Comparison of ENCODE assay signal across 18 cellular contexts in the genomic region with DNA sequence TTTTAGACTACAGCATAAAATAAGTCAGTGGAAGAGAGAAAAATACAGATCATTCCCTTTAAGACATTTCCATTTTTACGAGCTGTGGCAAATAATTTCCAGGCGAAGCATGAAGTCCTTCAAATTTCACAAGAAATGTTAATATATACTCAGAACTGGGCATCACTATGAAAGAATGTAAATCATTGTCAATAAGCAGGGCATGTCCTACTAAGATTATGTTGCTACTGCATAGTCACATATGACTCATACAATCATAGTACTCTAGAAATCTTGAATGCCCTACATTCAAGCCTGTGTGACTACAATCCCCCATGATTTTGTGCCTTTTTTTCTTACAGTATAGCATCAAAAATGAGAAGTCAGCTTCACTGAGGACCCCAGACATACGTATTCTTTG.
DNase-seq lines count a peak whose midpoint lies in the region; ATAC-seq, FAIRE-seq and TF ChIP-seq lines count a peak whose summit lies in the region.
"Had no signal": no experiment of that assay in that cellular context is flagged by ENCODE, and none has a peak within 500 bp of the region (broad histone marks: within the 10 kb centered on the region; RNA-seq: fewer than 3 reads in every experiment).

No MANE protein-coding gene starts in this region.

- TF ChIP-seq EP300 in A549 (IDR thresholded peaks at IDR 0.05) (no peak), esophagus muscularis mucosa (IDR thresholded peaks at IDR 0.05) (no peak)

- H3K36me3 ChIP-seq in GM23248 (ENCODE audit: low read depth) (no peaks in the 10 kb centered on the region), gastrocnemius medialis (no peaks in the 10 kb centered on the region), esophagus muscularis mucosa (no peaks in the 10 kb centered on the region)
- H3K36me3 ChIP-seq: ovary had no signal

- in situ Hi-C loops in GM23248 (cut with MboI) (no loop called here), gastrocnemius medialis (cut with MboI; ENCODE audit: low sequenced_read_pairs in 4 of 4) (no loop called here)

- no peaks in the 10 kb centered on the region for H3K79me2 ChIP-seq in GM23248 (ENCODE audit: insufficient read depth)

- H3K27ac ChIP-seq in A549 (peak overlapping the region in 1 of 2 experiments; percentile 47; a peak in 1 of 6 replicates), GM23248 (no peak overlapping the region), gastrocnemius medialis (no peak overlapping the region), esophagus muscularis mucosa (replicated peaks in 1 of 4) (no peak overlapping the region)
- H3K27ac ChIP-seq: ovary had no signal

- no peak for TF ChIP-seq CTCF in A549 (IDR thresholded peaks at IDR 0.05)
- TF ChIP-seq CTCF in gastrocnemius medialis (IDR thresholded peaks at IDR 0.05 in 4 of 5, conservative IDR thresholded peaks at IDR 0.05 in 1 of 5), result no peak
- TF ChIP-seq CTCF in esophagus muscularis mucosa (IDR thresholded peaks at IDR 0.05), result no peak

- H3K9ac ChIP-seq in GM23248, result no peak overlapping the region

- TF ChIP-seq RAD21 in A549 (conservative IDR thresholded peaks at IDR 0.05 in 1 of 2, IDR thresholded peaks at IDR 0.05 in 1 of 2), result peak in 1 of 2 experiments; percentile 1; a peak in 1 of 5 replicates

- H3K9me2 ChIP-seq in GM23248 (ENCODE audit: insufficient read depth), result no peaks in the 10 kb centered on the region

- H3K4me3 ChIP-seq in A549 (no peak overlapping the region; the same call in 2 of the 3 replicates), GM23248 (no peak overlapping the region), gastrocnemius medialis (no peak overlapping the region), esophagus muscularis mucosa (no peak overlapping the region)
- H3K4me3 ChIP-seq: GM12878, ovary had no signal

- intact Hi-C loops in gastrocnemius medialis (cut with DNase I; ENCODE audit: low total_unique reads), result no loop called here
- intact Hi-C loops in esophagus muscularis mucosa (cut with DNase I), result no loop called here

- ATAC-seq in A549 (peak; percentile 88 to 92), SK-N-SH treated with all-trans-retinoic acid at 6 μM for 48 hours (peak; percentile 91), gastrocnemius medialis (no peak)
- ATAC-seq: GM12878, T-cell had no signal

- CTCF ChIA-PET in A549 (lab: Yijun Ruan, JAX), result no interaction called here

- FAIRE-seq in A549 (lab: Jason Lieb, UNC), result peak; percentile 95
- FAIRE-seq: colon, GM12878, kidney had no signal

- no peak for TF ChIP-seq POLR2A in A549 (IDR thresholded peaks at IDR 0.05; ENCODE audit: low read length)
- TF ChIP-seq POLR2A in gastrocnemius medialis (IDR thresholded peaks at IDR 0.05), result no peak
- TF ChIP-seq POLR2A in esophagus muscularis mucosa (IDR thresholded peaks at IDR 0.05; ENCODE audit: low read depth), result no peak

- H3K4me1 ChIP-seq in A549 (peaks cover 12% of the 10 kb centered on the region), GM23248 (ENCODE audit: insufficient read depth) (peaks cover 6% of the 10 kb centered on the region; the same call in 1 of the 2 replicates), gastrocnemius medialis (no peaks in the 10 kb centered on the region), esophagus muscularis mucosa (no peaks in the 10 kb centered on the region)

- WGBS in A549 (ENCODE audit: missing lambda C conversion rate), result 16% methylated on average over 3 of the region's 3 CpGs
- 20 to 26% methylated on average over 3 of the region's 3 CpGs for WGBS in GM23248 (ENCODE audit: low coverage in 1 of 2, low lambda C conversion rate in 2 of 2, missing lambda C conversion rate in 2 of 2), 2 experiments
- WGBS in esophagus muscularis mucosa, result 60% methylated on average over 3 of the region's 3 CpGs

- no peaks in the 10 kb centered on the region for H3F3A ChIP-seq in GM23248 (ENCODE audit: insufficient read depth)

- H3K4me2 ChIP-seq in A549 (peak overlapping the region; percentile 31), GM23248 (ENCODE audit: unreplicated experiment) (no peak overlapping the region)

- H3K27me3 ChIP-seq in GM23248 (replicated peaks; ENCODE audit: insufficient read depth), result no peaks in the 10 kb centered on the region
- H3K27me3 ChIP-seq in gastrocnemius medialis, result no peaks in the 10 kb centered on the region
- H3K27me3 ChIP-seq in esophagus muscularis mucosa, result no peaks in the 10 kb centered on the region
- H3K27me3 ChIP-seq: ovary had no signal

- POLR2A ChIA-PET in A549 (lab: Yijun Ruan, JAX), result no interaction called here

- no peak overlapping the region for H2AFZ ChIP-seq in GM23248

- DNase-seq in A549 (ENCODE audit: low read depth in 1 of 2, low spot score in 1 of 2) (peak; percentile 12 to 49), GM23248 (peak; percentile 63), fibroblast of peridontal ligament (ENCODE audit: extremely low read depth) (peak; percentile 88), NCI-H1930 (lab: John Stamatoyannopoulos, UW) (no peak), gastrocnemius medialis (no peak), SK-N-DZ (ENCODE audit: low spot score) (no peak), esophagus muscularis mucosa (ENCODE audit: extremely low spot score) (no peak)
- DNase-seq: AML-193, DMS79 treated with DMSO at 0.1 percent for 48 hours, kidney, NCI-H1105 treated with DMSO at 0.1 percent for 48 hours, NCI-H345, OCI-M1, ovary, T-cell had no signal

- no peaks in the 10 kb centered on the region for H4K20me1 ChIP-seq in GM23248 (ENCODE audit: insufficient read depth)

- H3K9me3 ChIP-seq in A549 (no peaks in the 10 kb centered on the region), GM23248 (ENCODE audit: low read depth) (no peaks in the 10 kb centered on the region), gastrocnemius medialis (no peaks in the 10 kb centered on the region), esophagus muscularis mucosa (no peaks in the 10 kb centered on the region)
- H3K9me3 ChIP-seq: ovary had no signal

TF ChIP-seq in A549, 52 proteins besides CTCF, POLR2A, EP300 and RAD21:
- peak; percentile 44; the same call in 1 of the 2 replicates for TF ChIP-seq JUNB (IDR thresholded peaks at IDR 0.05)
- TF ChIP-seq FOSL2 (IDR thresholded peaks at IDR 0.05), result 0 out of 2 replicates have a peak, but pooled peaks have one; percentile 24
- TF ChIP-seq FOSL2 (CRISPR knock-in tag; IDR thresholded peaks at IDR 0.05), result peak; percentile 84
- TF ChIP-seq TFCP2L1 (CRISPR knock-in tag; IDR thresholded peaks at IDR 0.05), result no peak
- TF ChIP-seq CEBPB (IDR thresholded peaks at IDR 0.05), result peak in 1 of 2 experiments; percentile 56; a peak in 1 of 4 replicates
- TF ChIP-seq ATOH8 (CRISPR knock-in tag; IDR thresholded peaks at IDR 0.05; ENCODE audit: low read depth), result no peak

TF ChIP-seq in SK-N-SH treated with all-trans-retinoic acid at 6 μM for 48 hours, 23 proteins besides CTCF, POLR2A, EP300 and RAD21 (continues in another document):
- TF ChIP-seq ZNF565 (CRISPR knock-in tag; conservative IDR thresholded peaks at IDR 0.05; ENCODE audit: low read depth) (no peak), POU6F1 (CRISPR knock-in tag; IDR thresholded peaks at IDR 0.05; ENCODE audit: borderline replicate concordance, low read depth) (no peak), RARB (CRISPR knock-in tag; IDR thresholded peaks at IDR 0.05) (no peak), ZC3H10 (CRISPR knock-in tag; IDR thresholded peaks at IDR 0.05) (no peak), ARNTL (CRISPR knock-in tag; IDR thresholded peaks at IDR 0.05; ENCODE audit: borderline replicate concordance, low read depth) (no peak), PPARA (CRISPR knock-in tag; IDR thresholded peaks at IDR 0.05; ENCODE audit: borderline replicate concordance) (no peak), TOX (CRISPR knock-in tag; IDR thresholded peaks at IDR 0.05; ENCODE audit: borderline replicate concordance) (no peak), OSR1 (CRISPR knock-in tag; IDR thresholded peaks at IDR 0.05) (no peak), CREB5 (CRISPR knock-in tag; IDR thresholded peaks at IDR 0.05; ENCODE audit: low read depth) (no peak)
- TF ChIP-seq, protein P1, sequence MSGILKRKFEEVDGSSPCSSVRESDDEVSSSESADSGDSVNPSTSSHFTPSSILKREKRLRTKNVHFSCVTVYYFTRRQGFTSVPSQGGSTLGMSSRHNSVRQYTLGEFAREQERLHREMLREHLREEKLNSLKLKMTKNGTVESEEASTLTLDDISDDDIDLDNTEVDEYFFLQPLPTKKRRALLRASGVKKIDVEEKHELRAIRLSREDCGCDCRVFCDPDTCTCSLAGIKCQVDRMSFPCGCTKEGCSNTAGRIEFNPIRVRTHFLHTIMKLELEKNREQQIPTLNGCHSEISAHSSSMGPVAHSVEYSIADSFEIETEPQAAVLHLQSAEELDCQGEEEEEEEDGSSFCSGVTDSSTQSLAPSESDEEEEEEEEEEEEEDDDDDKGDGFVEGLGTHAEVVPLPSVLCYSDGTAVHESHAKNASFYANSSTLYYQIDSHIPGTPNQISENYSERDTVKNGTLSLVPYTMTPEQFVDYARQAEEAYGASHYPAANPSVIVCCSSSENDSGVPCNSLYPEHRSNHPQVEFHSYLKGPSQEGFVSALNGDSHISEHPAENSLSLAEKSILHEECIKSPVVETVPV (CRISPR knock-in tag; IDR thresholded peaks at IDR 0.05), result no peak

Comparison
In these comparisons a context has a peak if more than half of its experiments do, and no peak if none do; other contexts are left out.
1. ATAC-seq: peak in A549 (2 of 2) and SK-N-SH treated with all-trans-retinoic acid at 6 μM for 48 hours (single experiment); none in gastrocnemius medialis (0 of 2).
2. DNase-seq: peak in A549 (2 of 2), GM23248 (single experiment) and fibroblast of peridontal ligament (single experiment); none in NCI-H1930 (0 of 2), gastrocnemius medialis (0 of 2), SK-N-DZ (single experiment) and esophagus muscularis mucosa (single experiment).